ENCODE assay signal across 34 cellular contexts in the genomic region with DNA sequence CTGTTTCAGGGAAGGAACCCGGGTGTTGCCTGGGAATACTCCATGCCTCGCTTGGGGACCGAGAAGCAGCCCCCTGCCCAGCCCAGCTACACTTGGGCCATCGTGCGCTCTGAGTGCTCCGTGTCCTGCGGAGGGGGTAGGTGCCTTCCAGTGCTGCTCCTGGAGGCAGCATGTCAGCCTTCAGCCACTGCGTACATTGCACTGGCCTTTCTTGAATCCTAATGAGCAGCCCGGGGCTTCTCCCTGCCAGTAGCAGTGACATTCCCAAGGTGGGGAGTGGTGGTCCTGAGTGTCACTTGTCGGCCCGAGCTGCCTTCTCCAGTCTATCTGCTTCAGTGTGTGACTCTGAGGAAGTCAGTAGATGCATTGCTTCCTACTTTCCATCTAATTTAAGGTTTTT.
"Had no signal": no experiment of that assay in that cellular context is flagged by ENCODE, and none has a peak within 500 bp of the region (broad histone marks: within the 10 kb centered on the region; RNA-seq: fewer than 3 reads in every experiment).

No MANE protein-coding gene starts in this region.

- DNase-seq: activated CD4-positive, alpha-beta memory T cell treated with anti-CD3 and anti-CD28 coated beads, Interleukin-2, amount 10 ng/mL, durations not matched to agents 7 days and 5 days; activated CD4-positive, alpha-beta T cell treated with anti-CD3 and anti-CD28 coated beads for 1 hour; activated CD4-positive, alpha-beta T cell treated with anti-CD3 and anti-CD28 coated beads for 4 hours; activated CD4-positive, alpha-beta T cell treated with anti-CD3 and anti-CD28 coated beads, Interleukin-2, amount 10 ng/mL, durations not matched to agents 7 days and 5 days; activated CD4-positive, alpha-beta T cell treated with anti-CD3 and anti-CD28 coated beads, Interleukin-2, amount 50 U/mL, for 4 hours; activated CD8-positive, alpha-beta memory T cell treated with anti-CD3 and anti-CD28 coated beads, Interleukin-2, amount 50 U/mL, for 48 hours; activated gamma-delta T cell; activated naive CD4-positive, alpha-beta T cell; activated naive CD4-positive, alpha-beta T cell treated with anti-CD3 and anti-CD28 coated beads, Interleukin-2, amount 10 ng/mL, durations not matched to agents 7 days and 5 days; activated naive CD8-positive, alpha-beta T cell treated with anti-CD3 and anti-CD28 coated beads, Interleukin-2, amount 10 ng/mL, durations not matched to agents 7 days and 5 days; activated T-cell treated with anti-CD3 and anti-CD28 coated beads for 4 hours; activated T-cell treated with anti-CD3 and anti-CD28 coated beads, Interleukin-2, amount 50 U/mL, for 24 hours; activated T-cell treated with anti-CD3 and anti-CD28 coated beads, Interleukin-2, amount 50 U/mL, for 72 hours; amniotic stem cell; anterior cingulate cortex; brain microvascular endothelial cell; dorsolateral prefrontal cortex; effector memory CD4-positive, alpha-beta T cell; endodermal cell; foreskin keratinocyte; gastrocnemius medialis; glutamatergic neuron; SW 1271; T-helper 1 cell; T-helper 17 cell; T1000 had no signal

- H3K36me3 ChIP-seq: brain microvascular endothelial cell, gastrocnemius medialis had no signal

- H3K27me3 Mint-ChIP-seq: activated CD4-positive, alpha-beta memory T cell treated with anti-CD3 and anti-CD28 coated beads, Interleukin-2, amount 10 ng/mL, durations not matched to agents 7 days and 5 days; activated CD4-positive, alpha-beta T cell treated with anti-CD3 and anti-CD28 coated beads, Interleukin-2, amount 10 ng/mL, durations not matched to agents 7 days and 5 days; activated naive CD4-positive, alpha-beta T cell treated with anti-CD3 and anti-CD28 coated beads, Interleukin-2, amount 10 ng/mL, durations not matched to agents 7 days and 5 days; central memory CD8-positive, alpha-beta T cell; dendritic cell treated with granulocyte-macrophage colony-stimulating factor and Interleukin-4, amounts not matched to agents 40 ng/mL and 50 ng/mL, for 4 days; T-helper 17 cell had no signal

- H3K4me1 Mint-ChIP-seq: activated CD4-positive, alpha-beta memory T cell treated with anti-CD3 and anti-CD28 coated beads, Interleukin-2, amount 10 ng/mL, durations not matched to agents 7 days and 5 days; activated CD4-positive, alpha-beta T cell treated with anti-CD3 and anti-CD28 coated beads, Interleukin-2, amount 10 ng/mL, durations not matched to agents 7 days and 5 days; activated naive CD4-positive, alpha-beta T cell treated with anti-CD3 and anti-CD28 coated beads, Interleukin-2, amount 10 ng/mL, durations not matched to agents 7 days and 5 days; activated naive CD8-positive, alpha-beta T cell treated with anti-CD3 and anti-CD28 coated beads, Interleukin-2, amount 10 ng/mL, durations not matched to agents 7 days and 5 days; central memory CD8-positive, alpha-beta T cell; T-helper 17 cell had no signal

- ATAC-seq: activated naive CD4-positive, alpha-beta T cell treated with anti-CD3 and anti-CD28 coated beads, Interleukin-2, amount 50 U/mL, for 72 hours; activated T-cell treated with anti-CD3 and anti-CD28 coated beads, Interleukin-2, amount 50 U/mL, for 72 hours; esophagus mucosa; foreskin keratinocyte; gastrocnemius medialis; T-helper 17 cell had no signal

- H3K9me3 ChIP-seq: gastrocnemius medialis had no signal

- H3K27ac ChIP-seq: brain microvascular endothelial cell, coronary artery, dorsolateral prefrontal cortex, foreskin keratinocyte, gastrocnemius medialis had no signal

- FAIRE-seq: astrocyte, bronchial epithelial cell had no signal

- H3K36me3 Mint-ChIP-seq: activated naive CD4-positive, alpha-beta T cell treated with anti-CD3 and anti-CD28 coated beads, Interleukin-2, amount 10 ng/mL, durations not matched to agents 7 days and 5 days; activated naive CD8-positive, alpha-beta T cell treated with anti-CD3 and anti-CD28 coated beads, Interleukin-2, amount 10 ng/mL, durations not matched to agents 7 days and 5 days had no signal

- H3K9me3 Mint-ChIP-seq: activated CD4-positive, alpha-beta memory T cell treated with anti-CD3 and anti-CD28 coated beads, Interleukin-2, amount 10 ng/mL, durations not matched to agents 7 days and 5 days; activated naive CD4-positive, alpha-beta T cell treated with anti-CD3 and anti-CD28 coated beads, Interleukin-2, amount 10 ng/mL, durations not matched to agents 7 days and 5 days; activated naive CD4-positive, alpha-beta T cell treated with anti-CD3 and anti-CD28 coated beads, Interleukin-2, amount 50 U/mL, for 72 hours; activated naive CD8-positive, alpha-beta T cell treated with anti-CD3 and anti-CD28 coated beads, Interleukin-2, amount 10 ng/mL, durations not matched to agents 7 days and 5 days; activated T-cell treated with anti-CD3 and anti-CD28 coated beads, Interleukin-2, amount 50 U/mL, for 24 hours; activated T-cell treated with anti-CD3 and anti-CD28 coated beads, Interleukin-2, amount 50 U/mL, for 72 hours; central memory CD8-positive, alpha-beta T cell; endodermal cell; T-helper 2 cell treated with Interferon-gamma antibody and Interleukin-4, amounts not matched to agents 5 μg/mL and 100 μg/mL, for 36 hours had no signal

- H3K4me1 ChIP-seq: foreskin keratinocyte, gastrocnemius medialis had no signal

- H3K27ac Mint-ChIP-seq: activated CD4-positive, alpha-beta memory T cell treated with anti-CD3 and anti-CD28 coated beads, Interleukin-2, amount 10 ng/mL, durations not matched to agents 7 days and 5 days; activated CD4-positive, alpha-beta T cell treated with anti-CD3 and anti-CD28 coated beads, Interleukin-2, amount 10 ng/mL, durations not matched to agents 7 days and 5 days; activated naive CD4-positive, alpha-beta T cell treated with anti-CD3 and anti-CD28 coated beads, Interleukin-2, amount 10 ng/mL, durations not matched to agents 7 days and 5 days; activated naive CD4-positive, alpha-beta T cell treated with anti-CD3 and anti-CD28 coated beads, Interleukin-2, amount 50 U/mL, for 72 hours; activated naive CD8-positive, alpha-beta T cell treated with anti-CD3 and anti-CD28 coated beads, Interleukin-2, amount 10 ng/mL, durations not matched to agents 7 days and 5 days; activated T-cell treated with anti-CD3 and anti-CD28 coated beads, Interleukin-2, amount 50 U/mL, for 24 hours; activated T-cell treated with anti-CD3 and anti-CD28 coated beads, Interleukin-2, amount 50 U/mL, for 72 hours; dendritic cell treated with granulocyte-macrophage colony-stimulating factor and Interleukin-4, amounts not matched to agents 40 ng/mL and 50 ng/mL, for 4 days; endodermal cell; T-helper 17 cell; T-helper 2 cell treated with Interferon-gamma antibody and Interleukin-4, amounts not matched to agents 5 μg/mL and 100 μg/mL, for 36 hours had no signal

- H3K27me3 ChIP-seq: brain microvascular endothelial cell, foreskin keratinocyte, gastrocnemius medialis had no signal

- H3K4me3 ChIP-seq: coronary artery, dorsolateral prefrontal cortex, gastrocnemius medialis had no signal

- H3K4me3 Mint-ChIP-seq: activated CD4-positive, alpha-beta memory T cell treated with anti-CD3 and anti-CD28 coated beads, Interleukin-2, amount 10 ng/mL, durations not matched to agents 7 days and 5 days; activated CD4-positive, alpha-beta T cell treated with anti-CD3 and anti-CD28 coated beads, Interleukin-2, amount 10 ng/mL, durations not matched to agents 7 days and 5 days; activated naive CD4-positive, alpha-beta T cell treated with anti-CD3 and anti-CD28 coated beads, Interleukin-2, amount 10 ng/mL, durations not matched to agents 7 days and 5 days; activated naive CD8-positive, alpha-beta T cell treated with anti-CD3 and anti-CD28 coated beads, Interleukin-2, amount 10 ng/mL, durations not matched to agents 7 days and 5 days; activated T-cell treated with anti-CD3 and anti-CD28 coated beads, Interleukin-2, amount 50 U/mL, for 24 hours; activated T-cell treated with anti-CD3 and anti-CD28 coated beads, Interleukin-2, amount 50 U/mL, for 72 hours; central memory CD8-positive, alpha-beta T cell; dendritic cell treated with granulocyte-macrophage colony-stimulating factor and Interleukin-4, amounts not matched to agents 40 ng/mL and 50 ng/mL, for 4 days; endodermal cell; T-helper 17 cell; T-helper 2 cell treated with Interferon-gamma antibody and Interleukin-4, amounts not matched to agents 5 μg/mL and 100 μg/mL, for 36 hours had no signal
